In the genomic region with DNA sequence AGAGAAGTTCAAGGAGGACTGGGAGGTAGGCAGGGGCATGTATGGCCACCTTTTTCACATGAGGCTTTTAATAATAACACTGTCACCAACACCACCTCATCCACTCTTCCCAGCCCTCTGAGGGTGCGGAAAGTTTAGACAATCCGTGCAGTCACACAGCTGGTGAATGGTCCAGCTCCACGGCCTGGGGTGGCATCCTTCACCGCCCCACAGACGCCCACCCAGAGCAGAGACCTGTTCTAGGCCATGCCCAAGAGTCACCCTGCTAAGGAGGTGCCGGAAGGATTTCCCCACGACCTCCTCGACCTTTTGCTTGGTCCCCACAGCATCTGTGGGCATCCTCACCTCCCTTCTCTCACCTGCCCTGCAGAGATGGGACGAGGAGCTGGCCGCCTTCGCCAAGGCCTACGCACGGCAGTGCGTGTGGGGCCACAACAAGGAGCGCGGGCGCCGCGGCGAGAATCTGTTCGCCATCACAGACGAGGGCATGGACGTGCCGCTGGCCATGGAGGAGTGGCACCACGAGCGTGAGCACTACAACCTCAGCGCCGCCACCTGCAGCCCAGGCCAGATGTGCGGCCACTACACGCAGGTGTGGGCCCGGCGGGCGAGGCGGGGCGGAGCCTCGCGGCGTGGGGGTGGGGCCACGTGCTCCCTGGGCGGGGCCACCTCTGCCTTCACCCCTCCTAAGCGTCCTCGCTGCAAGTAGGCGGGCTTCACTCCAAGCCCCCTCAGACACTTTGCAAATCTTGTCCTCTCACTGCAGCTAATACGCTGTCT, we compare ENCODE assay signal across 1 cellular context.
TF ChIP-seq lines count a peak whose summit lies in the region.

No MANE protein-coding gene starts in this region.

TF ChIP-seq in GM23338, 12 proteins besides CTCF, POLR2A, EP300 and RAD21:
- TF ChIP-seq REST (IDR thresholded peaks at IDR 0.05; ENCODE audit: unreplicated experiment): no peak
- TF ChIP-seq, protein P1, sequence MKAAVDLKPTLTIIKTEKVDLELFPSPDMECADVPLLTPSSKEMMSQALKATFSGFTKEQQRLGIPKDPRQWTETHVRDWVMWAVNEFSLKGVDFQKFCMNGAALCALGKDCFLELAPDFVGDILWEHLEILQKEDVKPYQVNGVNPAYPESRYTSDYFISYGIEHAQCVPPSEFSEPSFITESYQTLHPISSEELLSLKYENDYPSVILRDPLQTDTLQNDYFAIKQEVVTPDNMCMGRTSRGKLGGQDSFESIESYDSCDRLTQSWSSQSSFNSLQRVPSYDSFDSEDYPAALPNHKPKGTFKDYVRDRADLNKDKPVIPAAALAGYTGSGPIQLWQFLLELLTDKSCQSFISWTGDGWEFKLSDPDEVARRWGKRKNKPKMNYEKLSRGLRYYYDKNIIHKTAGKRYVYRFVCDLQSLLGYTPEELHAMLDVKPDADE (IDR thresholded peaks at IDR 0.05): no peak
- no peak for TF ChIP-seq ZNF331 (CRISPR knock-in tag; IDR thresholded peaks at IDR 0.05; ENCODE audit: low read depth)
- TF ChIP-seq ZNF114 (CRISPR knock-in tag; IDR thresholded peaks at IDR 0.05): no peak
